17 cellular contexts compared by ENCODE assay signal in the genomic region with DNA sequence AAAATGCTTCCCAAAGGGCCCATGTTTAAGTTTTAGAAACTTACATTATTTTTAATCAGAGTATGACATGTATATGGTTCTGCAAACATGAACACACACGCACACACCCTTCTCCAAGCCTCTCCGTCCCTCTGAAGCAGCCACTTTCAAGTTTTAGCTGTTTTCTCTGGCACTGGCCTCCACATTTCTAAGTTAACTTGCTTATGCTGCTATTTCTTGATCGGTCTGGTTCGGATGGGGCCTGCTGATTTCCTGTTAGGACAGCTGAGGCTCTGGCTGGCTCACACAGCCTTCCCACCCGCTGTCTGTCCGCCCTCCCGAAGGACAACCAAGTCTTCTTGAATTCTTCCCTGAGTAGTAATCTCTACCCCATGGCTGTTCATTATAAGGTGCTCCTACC. TPM values are rescaled to one million over a fixed set of nuclear protein-coding genes. Genes with fewer than 3 reads are reported as not detected.
DNase-seq lines count a peak whose midpoint lies in the region; ATAC-seq and TF ChIP-seq lines count a peak whose summit lies in the region.
"Had no signal": no experiment of that assay in that cellular context is flagged by ENCODE, and none has a peak within 500 bp of the region (broad histone marks: within the 10 kb centered on the region; RNA-seq: fewer than 3 reads in every experiment).

No MANE protein-coding gene starts in this region.

- intact Hi-C loops in IMR-90 (cut with micrococcal nuclease) (no loop called here), lower lobe of right lung (cut with DNase I) (no loop called here), stomach (cut with DNase I; ENCODE audit: low total_unique reads) (no loop called here), PC-3 (cut with micrococcal nuclease) (no loop called here)

- TF ChIP-seq EP300 in stomach (IDR thresholded peaks at IDR 0.05) = no peak

- H3K56ac ChIP-seq in IMR-90 (ENCODE audit: extremely low read depth, insufficient read depth, low read length) = no peak overlapping the region

- POLR2A ChIA-PET in IMR-90 (lab: Charles Lee; ENCODE audit: unreplicated experiment) = no interaction called here
- POLR2A ChIA-PET in PC-3 (lab: Charles Lee; ENCODE audit: unreplicated experiment) = no interaction called here

- peak overlapping the region; percentile 95 for H4K5ac ChIP-seq in IMR-90 (ENCODE audit: low read depth, low read length)

- TF ChIP-seq CTCF in IMR-90 (conservative IDR thresholded peaks at IDR 0.05; ENCODE audit: low read depth, low read length) = no peak
- TF ChIP-seq CTCF in coronary artery (IDR thresholded peaks at IDR 0.05) = no peak
- no peak for TF ChIP-seq CTCF in lower lobe of right lung (IDR thresholded peaks at IDR 0.05)
- TF ChIP-seq CTCF in stomach (IDR thresholded peaks at IDR 0.05) = no peak
- no peak for TF ChIP-seq CTCF in PC-3 (conservative IDR thresholded peaks at IDR 0.05; ENCODE audit: low read depth, low read length)

- no peak for TF ChIP-seq RAD21 in IMR-90 (IDR thresholded peaks at IDR 0.05; ENCODE audit: low read length)

- peak overlapping the region; percentile 87 for H3K18ac ChIP-seq in IMR-90 (ENCODE audit: low read depth, low read length)

- H2AK9ac ChIP-seq in IMR-90 (replicated peaks; ENCODE audit: low read depth, low read length, poor library complexity) = no peak overlapping the region

- H2BK20ac ChIP-seq in IMR-90 (ENCODE audit: low read depth, low read length) = peak overlapping the region; percentile 8; the same call in 1 of the 2 replicates

- H3K79me2 ChIP-seq in PC-3 (ENCODE audit: low read length) = peaks cover 60% of the 10 kb centered on the region

- peak overlapping the region; percentile 15; the same call in 1 of the 3 replicates for H2BK15ac ChIP-seq in IMR-90 (ENCODE audit: low read depth, low read length)

- H4K8ac ChIP-seq in IMR-90 (ENCODE audit: low read depth in 2 of 2, low read length in 2 of 2) = peak overlapping the region; percentile 66 to 68; a peak in 2 of 4 replicates

- no peaks in the 10 kb centered on the region for H3K9me2 ChIP-seq in PC-3 (replicated peaks; ENCODE audit: low read length)

- peak overlapping the region; percentile 33; the same call in 1 of the 2 replicates for H3K4ac ChIP-seq in IMR-90 (ENCODE audit: low read depth, low read length)

- H3K23ac ChIP-seq in IMR-90 (ENCODE audit: low read depth, low read length) = no peak overlapping the region; the same call in 1 of the 2 replicates

- H3K14ac ChIP-seq in IMR-90 (replicated peaks; ENCODE audit: low read depth, low read length) = no peak overlapping the region

- dilution Hi-C loops in IMR-90 (cut with HindIII; ENCODE audit: low sequenced_read_pairs, unreplicated experiment) = no loop called here

- H3F3A ChIP-seq in PC-3 (ENCODE audit: low read length, unreplicated experiment) = no peaks in the 10 kb centered on the region

- BruUV-seq in IMR-90 (replicated peaks; lab: Mats Ljungman, UMichigan) (no TSS peak), PC-3 (replicated peaks; lab: Mats Ljungman, UMichigan) (no TSS peak)

- H3K4me1 ChIP-seq in IMR-90 (ENCODE audit: control insufficient read depth, insufficient read depth, low read length) (peaks cover 12% of the 10 kb centered on the region), lower lobe of right lung (peaks cover 19% of the 10 kb centered on the region), stomach (peaks cover 26 to 62% (median 38%) of the 10 kb centered on the region in 4 donors), PC-3 (ENCODE audit: insufficient read depth, low read length) (peaks cover 25% of the 10 kb centered on the region)

- peaks cover 1% of the 10 kb centered on the region; the same call in 1 of the 2 replicates for H3K9me1 ChIP-seq in IMR-90 (ENCODE audit: insufficient read depth, low read length)

- H3K27me3 ChIP-seq in IMR-90 (ENCODE audit: control insufficient read depth, insufficient read depth, low read length) (no peaks in the 10 kb centered on the region), lower lobe of right lung (ENCODE audit: low read depth) (no peaks in the 10 kb centered on the region), stomach (no peaks in the 10 kb centered on the region), PC-3 (ENCODE audit: low read length) (no peaks in the 10 kb centered on the region)
- H3K27me3 ChIP-seq: BE2C, thyroid gland had no signal

- no peaks in the 10 kb centered on the region for H4K20me1 ChIP-seq in IMR-90 (ENCODE audit: insufficient read depth, low read length)
- H4K20me1 ChIP-seq in PC-3 (ENCODE audit: low read length) = no peaks in the 10 kb centered on the region

- CTCF ChIA-PET in IMR-90 (lab: Yijun Ruan, JAX) (no interaction called here), PC-3 (lab: Charles Lee) (no interaction called here)

- H2BK5ac ChIP-seq in IMR-90 (ENCODE audit: low read depth, low read length, poor library complexity, severe bottlenecking) = peak overlapping the region; percentile 63

- no peak for DNase-seq in IMR-90
- no peak for DNase-seq in coronary artery (ENCODE audit: low spot score)
- no peak for DNase-seq in lower lobe of right lung
- DNase-seq in stomach = no peak
- DNase-seq in DMS 273 (lab: John Stamatoyannopoulos, UW; ENCODE audit: unreplicated experiment) = no peak
- no peak for DNase-seq in T-helper 2 cell
- no peak for DNase-seq in PC-3
- DNase-seq in dedifferentiated amniotic fluid mesenchymal stem cell (ENCODE audit: extremely low spot score) = no peak
- DNase-seq: activated CD4-positive, alpha-beta T cell treated with anti-CD3 and anti-CD28 coated beads, Interleukin-2, amount 50 U/mL, for 48 hours; BE2C; DMS53; glutamatergic neuron; left cardiac atrium; NCI-H187 treated with DMSO at 0.1 percent for 48 hours; thyroid gland had no signal

- peak overlapping the region; percentile 5; the same call in 1 of the 2 replicates for H2AK5ac ChIP-seq in IMR-90 (ENCODE audit: low read depth, low read length)

- no peak overlapping the region for H3K4me2 ChIP-seq in IMR-90 (ENCODE audit: low read depth, low read length)
- no peak overlapping the region for H3K4me2 ChIP-seq in PC-3 (ENCODE audit: low read length)

- no peak for TF ChIP-seq POLR2A in IMR-90 (IDR thresholded peaks at IDR 0.05; ENCODE audit: low read depth, low read length)
- no peak for TF ChIP-seq POLR2A in stomach (IDR thresholded peaks at IDR 0.05)

- H2BK120ac ChIP-seq in IMR-90 (ENCODE audit: low read depth, low read length) = peak overlapping the region; percentile 28

- in situ Hi-C loops in IMR-90 (cut with MboI; ENCODE audit: low sequenced_read_pairs) = no loop called here

- H3K36me3 ChIP-seq in IMR-90 (ENCODE audit: control insufficient read depth, insufficient read depth, low read length) (peaks cover 1% of the 10 kb centered on the region; the same call in 1 of the 2 replicates), lower lobe of right lung (no peaks in the 10 kb centered on the region), stomach (no peaks in the 10 kb centered on the region), PC-3 (ENCODE audit: low read depth, low read length) (peaks cover 26% of the 10 kb centered on the region)
- H3K36me3 ChIP-seq: thyroid gland had no signal

- 72% methylated on average over 2 of the region's 7 CpGs; no CpG with 5 or more reads in 1 of the 2 experiments for WGBS in IMR-90 (ENCODE audit: extremely low coverage in 2 of 2, insufficient read length in 1 of 2), 2 experiments
- WGBS in stomach, 5 donors = 56 to 81% (median 77%) methylated on average over 7 of the region's 7 CpGs

- peak overlapping the region; percentile 13; the same call in 1 of the 2 replicates for H4K91ac ChIP-seq in IMR-90 (ENCODE audit: insufficient read depth, low read depth, low read length)

- H3K9ac ChIP-seq in IMR-90 (ENCODE audit: low read depth, low read length) = peak overlapping the region; percentile 49; the same call in 1 of the 2 replicates
- no peak overlapping the region for H3K9ac ChIP-seq in PC-3 (ENCODE audit: low read length)

- H3K4me3 ChIP-seq in IMR-90 (ENCODE audit: insufficient read depth, low read depth, low read length) (no peak overlapping the region), coronary artery (no peak overlapping the region), lower lobe of right lung (no peak overlapping the region), stomach (no peak overlapping the region), PC-3 (ENCODE audit: low read length) (no peak overlapping the region)
- H3K4me3 ChIP-seq: thyroid gland had no signal

- H3K27ac ChIP-seq in IMR-90 (ENCODE audit: insufficient read depth, low read length) (peak overlapping the region; percentile 59; the same call in 1 of the 2 replicates), coronary artery (peak overlapping the region; percentile 79 to 86), lower lobe of right lung (peak overlapping the region; percentile 62), stomach (peak overlapping the region; percentile 20 to 88 (median 82)), PC-3 (ENCODE audit: low read length) (no peak overlapping the region)
- H3K27ac ChIP-seq: HL-60 had no signal

- peaks cover 20 to 42% of the 10 kb centered on the region in 2 experiments for H3K79me1 ChIP-seq in IMR-90 (ENCODE audit: low read depth in 1 of 2, low read length in 2 of 2)

- H3K9me3 ChIP-seq in IMR-90 (ENCODE audit: control insufficient read depth, insufficient read depth, low read length) (no peaks in the 10 kb centered on the region), lower lobe of right lung (no peaks in the 10 kb centered on the region), stomach (no peaks in the 10 kb centered on the region), PC-3 (ENCODE audit: low read length) (no peaks in the 10 kb centered on the region)
- H3K9me3 ChIP-seq: BE2C, thyroid gland had no signal

- H2AFZ ChIP-seq in IMR-90 (replicated peaks; ENCODE audit: low read length, poor library complexity) (peak overlapping the region; percentile 64), PC-3 (ENCODE audit: low read length) (no peak overlapping the region)

- ATAC-seq in IMR-90 (ENCODE audit: low read depth) = no peak
- ATAC-seq in lower lobe of right lung = no peak
- ATAC-seq in PC-3 = no peak
- ATAC-seq: HCT116 had no signal

TF ChIP-seq in IMR-90, 13 proteins besides CTCF, POLR2A, EP300 and RAD21 (continues in another document):
- TF ChIP-seq CEBPB (IDR thresholded peaks at IDR 0.05; ENCODE audit: low read depth, low read length) = no peak
- no peak for TF ChIP-seq MAFK (IDR thresholded peaks at IDR 0.05; ENCODE audit: low read depth, low read length)

RNA-seq across cellular contexts. Expression of a gene that starts 4.4 kb away (rescaled TPM):
- total RNA-seq in IMR-90 (2012; rRNA removed) (68.3 and 97.5 TPM in 2 replicates), lower lobe of right lung (1.8 TPM), stomach (10 to 100 TPM in 3 of 5 donors, not detected in 2; 11.9 to 20.4 (median 18.7) TPM), PC-3 (2014; rRNA removed) (136 and 142 TPM in 2 replicates)
- polyA plus RNA-seq in IMR-90 (2012; rRNA removed) (11.7 and 12.2 TPM in 2 replicates), stomach (1 to 10 TPM; 3.7 to 6.5 (median 5.0) TPM)
- polyA plus RNA-seq in IMR-90 (2012; cell fraction: cytosol; rRNA removed) = 12.4 and 24.6 TPM in 2 replicates
- polyA plus RNA-seq in IMR-90 (2012; cell fraction: nucleus; rRNA removed; ENCODE audit: low replicate concordance) = 10.7 and 11.4 TPM in 2 replicates

RNA-seq across cellular contexts. Expression of a gene that starts 46.2 kb away (rescaled TPM):
- total RNA-seq in IMR-90 (2012; rRNA removed) (104 and 126 TPM in 2 replicates), lower lobe of right lung (191 TPM), stomach (100 to 1,000 TPM; 120 to 415 (median 251) TPM), PC-3 (2014; rRNA removed) (96.6 and 98.4 TPM in 2 replicates)
- polyA plus RNA-seq in IMR-90 (2012; rRNA removed) (156 and 176 TPM in 2 replicates), stomach (100 to 1,000 TPM in 2 of 3 donors, 10 to 100 TPM in 1; 82.4 to 158 (median 144) TPM)
- polyA plus RNA-seq in IMR-90 (2012; cell fraction: cytosol; rRNA removed) = 95.0 and 131 TPM in 2 replicates
- 95.7 and 185 TPM in 2 replicates for polyA plus RNA-seq in IMR-90 (2012; cell fraction: nucleus; rRNA removed; ENCODE audit: low replicate concordance)
